19 cellular contexts compared by ENCODE assay signal in the genomic region with DNA sequence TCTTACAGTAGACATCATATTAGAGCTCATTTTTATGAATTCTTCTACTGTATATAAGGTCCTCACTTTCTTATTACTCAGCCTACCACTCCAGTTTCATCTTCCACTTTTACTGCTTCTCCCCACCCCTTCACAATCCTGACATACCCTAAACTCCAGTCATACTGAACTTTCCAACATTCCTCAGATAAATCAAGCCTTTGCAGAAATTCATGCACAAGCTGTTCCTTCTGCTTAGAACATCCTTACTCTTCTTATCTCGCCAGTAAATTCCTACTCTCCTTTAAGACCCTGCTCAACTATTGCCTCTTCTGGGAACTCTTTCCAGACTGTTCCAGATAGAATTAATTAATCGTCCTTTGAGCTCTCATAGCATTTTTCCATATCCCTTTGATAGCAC. TPM values are rescaled to one million over a fixed set of nuclear protein-coding genes. Genes with fewer than 3 reads are reported as not detected.
DNase-seq lines count a peak whose midpoint lies in the region; ATAC-seq, FAIRE-seq and TF ChIP-seq lines count a peak whose summit lies in the region.
"Had no signal": no experiment of that assay in that cellular context is flagged by ENCODE, and none has a peak within 500 bp of the region (broad histone marks: within the 10 kb centered on the region; RNA-seq: fewer than 3 reads in every experiment).

No MANE protein-coding gene starts in this region.

- no peaks in the 10 kb centered on the region for H3K79me2 ChIP-seq in HCT116 (ENCODE audit: insufficient read depth, low read length)
- no peaks in the 10 kb centered on the region for H3K79me2 ChIP-seq in K562 (ENCODE audit: control insufficient read depth, insufficient read depth, low read length)

- H3K9me3 ChIP-seq in HCT116 (ENCODE audit: control insufficient read depth in 1 of 2, insufficient read depth in 1 of 2, low read depth in 1 of 2, low read length in 2 of 2) (no peaks in the 10 kb centered on the region), K562 (replicated peaks; ENCODE audit: control insufficient read depth, insufficient read depth, low read depth, low read length) (no peaks in the 10 kb centered on the region)

- H3K4me1 ChIP-seq in HCT116 (ENCODE audit: control insufficient read depth in 1 of 2, insufficient read depth in 2 of 2, low read length in 2 of 2) = peaks cover 0 to 22% of the 10 kb centered on the region in 2 experiments; a peak in 2 of 4 replicates
- H3K4me1 ChIP-seq in K562 (replicated peaks in 1 of 2; ENCODE audit: control insufficient read depth in 2 of 2, insufficient read depth in 2 of 2, low read length in 2 of 2) = peaks cover 0 to 11% of the 10 kb centered on the region in 2 experiments; a peak in 3 of 5 replicates
- H3K4me1 ChIP-seq: BLaER1 treated with 17β-estradiol and CSF1 and Interleukin-3, amounts not matched to agents 10 nM and 100 nM had no signal

- no peak overlapping the region for H3K27ac ChIP-seq in HCT116 (ENCODE audit: low read depth, low read length)
- no peak overlapping the region for H3K27ac ChIP-seq in K562 (ENCODE audit: extremely low read depth, low read depth, low read length)
- H3K27ac ChIP-seq: BLaER1 treated with 17β-estradiol and CSF1 and Interleukin-3, amounts not matched to agents 10 nM and 100 nM had no signal

- H3K4me1 Mint-ChIP-seq in endothelial cell (ENCODE audit: unreplicated experiment) = peaks cover 8% of the 10 kb centered on the region
- H3K4me1 Mint-ChIP-seq in T-helper 2 cell treated with Interferon-gamma antibody and Interleukin-4, amounts not matched to agents 5 μg/mL and 100 μg/mL, for 36 hours (ENCODE audit: low read depth) = no peaks in the 10 kb centered on the region
- H3K4me1 Mint-ChIP-seq: activated CD4-positive, alpha-beta T cell treated with anti-CD3 and anti-CD28 coated beads, Interleukin-2, amount 10 ng/mL, durations not matched to agents 7 days and 5 days; activated naive CD8-positive, alpha-beta T cell treated with anti-CD3 and anti-CD28 coated beads, Interleukin-2, amount 50 U/mL, for 24 hours had no signal

- TF ChIP-seq POLR2A in HCT116 (IDR thresholded peaks at IDR 0.05; ENCODE audit: borderline replicate concordance, extremely low read depth, insufficient read depth, insufficient read length) (no peak), K562 (conservative IDR thresholded peaks at IDR 0.05) (no peak)

- in situ Hi-C loops in K562 (cut with MboI) = no loop called here

- H3K9me3 Mint-ChIP-seq in endothelial cell (ENCODE audit: unreplicated experiment) = no peaks in the 10 kb centered on the region
- no peaks in the 10 kb centered on the region for H3K9me3 Mint-ChIP-seq in T-helper 2 cell treated with Interferon-gamma antibody and Interleukin-4, amounts not matched to agents 5 μg/mL and 100 μg/mL, for 36 hours
- H3K9me3 Mint-ChIP-seq: activated CD4-positive, alpha-beta T cell treated with anti-CD3 and anti-CD28 coated beads, Interleukin-2, amount 10 ng/mL, durations not matched to agents 7 days and 5 days; activated naive CD8-positive, alpha-beta T cell treated with anti-CD3 and anti-CD28 coated beads, Interleukin-2, amount 50 U/mL, for 24 hours; activated T-cell treated with anti-CD3 and anti-CD28 coated beads, Interleukin-2, amount 50 U/mL, for 24 hours had no signal

- no peaks in the 10 kb centered on the region for H3K9me1 ChIP-seq in K562 (ENCODE audit: control insufficient read depth, insufficient read depth, low read length)

- H3K9ac ChIP-seq in HCT116 (ENCODE audit: low read length) (no peak overlapping the region), K562 (ENCODE audit: insufficient read depth in 1 of 2, low read depth in 2 of 2, low read length in 2 of 2) (no peak overlapping the region)
- H3K9ac ChIP-seq: BLaER1 treated with 17β-estradiol and CSF1 and Interleukin-3, amounts not matched to agents 10 nM and 100 nM had no signal

- DNase-seq in AG04449 (ENCODE audit: low read depth, low spot score) = peak; percentile 60
- no peak for DNase-seq in HCT116 (ENCODE audit: low read depth, low spot score)
- DNase-seq in K562 (ENCODE audit: extremely low read depth in 1 of 4, low spot score in 3 of 4) = no peak
- peak; percentile 53 for DNase-seq in kidney glomerular epithelial cell (lab: John Stamatoyannopoulos, UW)
- DNase-seq in NOMO-1 treated with dmso at 0.1 percent for 144 hours (lab: John Stamatoyannopoulos, UW; ENCODE audit: unreplicated experiment) = no peak
- DNase-seq in hippocampal formation (lab: John Stamatoyannopoulos, UW) = no peak
- DNase-seq in endothelial cell (ENCODE audit: low spot score) = no peak
- no peak for DNase-seq in T-helper 2 cell treated with Interferon-gamma antibody and Interleukin-4, amounts not matched to agents 5 μg/mL and 100 μg/mL, for 36 hours (ENCODE audit: low spot score)
- DNase-seq: activated CD4-positive, alpha-beta T cell treated with anti-CD3 and anti-CD28 coated beads, Interleukin-2, amount 10 ng/mL, durations not matched to agents 7 days and 5 days; activated naive CD8-positive, alpha-beta T cell treated with anti-CD3 and anti-CD28 coated beads, Interleukin-2, amount 50 U/mL, for 24 hours; activated T-cell treated with anti-CD3 and anti-CD28 coated beads, Interleukin-2, amount 50 U/mL, for 24 hours; mesendoderm; NCI-H1930; NCI-H526 treated with DMSO at 0.1 percent for 48 hours; occipital lobe had no signal

- RAD21 ChIA-PET in HCT116 (lab: Charles Lee; ENCODE audit: low non-redundant PET in 1 of 2, low total read pairs in 2 of 2, uncharacterized antibody in 2 of 2, unreplicated experiment in 2 of 2) = no interaction called here

- H3K4me2 ChIP-seq in HCT116 (ENCODE audit: low read length) (peak overlapping the region; percentile 23; the same call in 1 of the 2 replicates), K562 (ENCODE audit: insufficient read depth, low read length) (no peak overlapping the region)
- H3K4me2 ChIP-seq: BLaER1 treated with 17β-estradiol and CSF1 and Interleukin-3, amounts not matched to agents 10 nM and 100 nM had no signal

- no peaks in the 10 kb centered on the region for H4K20me1 ChIP-seq in HCT116 (ENCODE audit: insufficient read depth)
- no peaks in the 10 kb centered on the region for H4K20me1 ChIP-seq in K562 (replicated peaks; ENCODE audit: control insufficient read depth, insufficient read depth, low read length)
- H4K20me1 ChIP-seq: BLaER1 treated with 17β-estradiol and CSF1 and Interleukin-3, amounts not matched to agents 10 nM and 100 nM had no signal

- H3K27me3 ChIP-seq in HCT116 (ENCODE audit: insufficient read depth, low read length) (no peaks in the 10 kb centered on the region), K562 (ENCODE audit: control insufficient read depth in 2 of 2, insufficient read depth in 2 of 2, low read length in 2 of 2) (no peaks in the 10 kb centered on the region)

- no peaks in the 10 kb centered on the region for H3K36me3 ChIP-seq in HCT116 (ENCODE audit: control insufficient read depth in 1 of 2, insufficient read depth in 2 of 2, low read length in 2 of 2)
- H3K36me3 ChIP-seq in K562 (ENCODE audit: control insufficient read depth, insufficient read depth, low read length) = no peaks in the 10 kb centered on the region
- H3K36me3 ChIP-seq: BLaER1 treated with 17β-estradiol and CSF1 and Interleukin-3, amounts not matched to agents 10 nM and 100 nM had no signal

- no peak overlapping the region for H3K4me3 Mint-ChIP-seq in endothelial cell (ENCODE audit: unreplicated experiment)
- no peak overlapping the region for H3K4me3 Mint-ChIP-seq in T-helper 2 cell treated with Interferon-gamma antibody and Interleukin-4, amounts not matched to agents 5 μg/mL and 100 μg/mL, for 36 hours
- H3K4me3 Mint-ChIP-seq: activated CD4-positive, alpha-beta T cell treated with anti-CD3 and anti-CD28 coated beads, Interleukin-2, amount 10 ng/mL, durations not matched to agents 7 days and 5 days; activated naive CD8-positive, alpha-beta T cell treated with anti-CD3 and anti-CD28 coated beads, Interleukin-2, amount 50 U/mL, for 24 hours; activated T-cell treated with anti-CD3 and anti-CD28 coated beads, Interleukin-2, amount 50 U/mL, for 24 hours had no signal

- no peak overlapping the region for H2AFZ ChIP-seq in HCT116 (ENCODE audit: low read depth, low read length, poor library complexity, severe bottlenecking)
- H2AFZ ChIP-seq in K562 (ENCODE audit: low read depth, low read length) = 0 out of 2 replicates have a peak overlapping the region, but pooled peaks have one; percentile 1

- FAIRE-seq in K562 (lab: Jason Lieb, UNC) = no peak
- FAIRE-seq: GM12891 had no signal

- POLR2A ChIA-PET in AG04449 (lab: Yijun Ruan, JAX) (no interaction called here), HCT116 (lab: Charles Lee) (no interaction called here), K562 (lab: Yijun Ruan, JAX) (interaction anchor here (1.1 to 1.2 kb wide), 2 partner anchors 10 to 14 kb away, joined by 4 read pairs; no protein-coding TSS in a partner anchor)

- no peaks in the 10 kb centered on the region for H3K36me3 Mint-ChIP-seq in endothelial cell (ENCODE audit: low read depth, unreplicated experiment)
- H3K36me3 Mint-ChIP-seq in T-helper 2 cell treated with Interferon-gamma antibody and Interleukin-4, amounts not matched to agents 5 μg/mL and 100 μg/mL, for 36 hours (ENCODE audit: low read depth) = no peaks in the 10 kb centered on the region

- WGBS in K562 (ENCODE audit: insufficient coverage, low coverage, missing lambda C conversion rate) = 18% methylated on average over 2 of the region's 2 CpGs

- H3K27ac Mint-ChIP-seq in endothelial cell (ENCODE audit: unreplicated experiment) = no peak overlapping the region
- H3K27ac Mint-ChIP-seq in T-helper 2 cell treated with Interferon-gamma antibody and Interleukin-4, amounts not matched to agents 5 μg/mL and 100 μg/mL, for 36 hours = no peak overlapping the region
- H3K27ac Mint-ChIP-seq: activated CD4-positive, alpha-beta T cell treated with anti-CD3 and anti-CD28 coated beads, Interleukin-2, amount 10 ng/mL, durations not matched to agents 7 days and 5 days; activated naive CD8-positive, alpha-beta T cell treated with anti-CD3 and anti-CD28 coated beads, Interleukin-2, amount 50 U/mL, for 24 hours; activated T-cell treated with anti-CD3 and anti-CD28 coated beads, Interleukin-2, amount 50 U/mL, for 24 hours had no signal

- CTCF ChIA-PET in AG04449 (lab: Yijun Ruan, JAX) (interaction anchor here (0.6 to 6.6 kb wide), 4 partner anchors 11 to 88 kb away, joined by 3 to 33 read pairs (median 4); no protein-coding TSS in a partner anchor), HCT116 (lab: Charles Lee) (no interaction called here), K562 (lab: Yijun Ruan, JAX; ENCODE audit: low intra/inter-chr PET ratio) (interaction anchor here (1.0 kb wide), 1 partner anchor 223 kb away, joined by 3 read pairs; no protein-coding TSS in a partner anchor)

- no peaks in the 10 kb centered on the region for H3K9me2 ChIP-seq in HCT116 (ENCODE audit: insufficient read depth)

- TF ChIP-seq CTCF in AG04449 (IDR thresholded peaks at IDR 0.05; ENCODE audit: insufficient read depth, low read length, missing control alignments) = no peak
- no peak for TF ChIP-seq CTCF in HCT116 (IDR thresholded peaks at IDR 0.05 in 2 of 3, conservative IDR thresholded peaks at IDR 0.05 in 1 of 3; ENCODE audit: borderline replicate concordance in 1 of 3, insufficient read depth in 1 of 3, low read depth in 2 of 3, low read length in 2 of 3)
- TF ChIP-seq CTCF in K562 (IDR thresholded peaks at IDR 0.05 in 2 of 3, conservative IDR thresholded peaks at IDR 0.05 in 1 of 3; ENCODE audit: insufficient read depth in 2 of 3, low read depth in 1 of 3, low read length in 3 of 3) = no peak
- no peak for TF ChIP-seq CTCF in endothelial cell (IDR thresholded peaks at IDR 0.05; ENCODE audit: unreplicated experiment)

- intact Hi-C loops in HCT116 (cut with micrococcal nuclease) = no loop called here
- intact Hi-C loops in K562 (cut with micrococcal nuclease) = no loop called here

- ATAC-seq in HCT116 = no peak
- ATAC-seq in K562 = no peak
- ATAC-seq: activated naive CD8-positive, alpha-beta T cell treated with anti-CD3 and anti-CD28 coated beads, Interleukin-2, amount 50 U/mL, for 24 hours; esophagus mucosa had no signal

- no TSS peak for BruUV-seq in HCT116 (replicated peaks; lab: Mats Ljungman, UMichigan)
- no TSS peak for BruUV-seq in K562 (replicated peaks; lab: Mats Ljungman, UMichigan)

- H3K4me3 ChIP-seq in AG04449 (ENCODE audit: low read depth, low read length) (no peak overlapping the region), HCT116 (replicated peaks in 1 of 2; ENCODE audit: low read depth in 1 of 2, low read length in 2 of 2) (no peak overlapping the region), K562 (no peak overlapping the region)
- H3K4me3 ChIP-seq: BLaER1 treated with 17β-estradiol and CSF1 and Interleukin-3, amounts not matched to agents 10 nM and 100 nM; coronary artery had no signal

- peaks cover 3% of the 10 kb centered on the region for H3K27me3 Mint-ChIP-seq in endothelial cell (ENCODE audit: unreplicated experiment)
- peaks cover 2% of the 10 kb centered on the region for H3K27me3 Mint-ChIP-seq in T-helper 2 cell treated with Interferon-gamma antibody and Interleukin-4, amounts not matched to agents 5 μg/mL and 100 μg/mL, for 36 hours (ENCODE audit: low read depth)
- H3K27me3 Mint-ChIP-seq: activated naive CD8-positive, alpha-beta T cell treated with anti-CD3 and anti-CD28 coated beads, Interleukin-2, amount 50 U/mL, for 24 hours had no signal

- TF ChIP-seq RAD21 in HCT116 (IDR thresholded peaks at IDR 0.05; ENCODE audit: low read depth) = no peak
- TF ChIP-seq RAD21 in K562 (CRISPR knock-in tag; conservative IDR thresholded peaks at IDR 0.05 in 1 of 2, IDR thresholded peaks at IDR 0.05 in 1 of 2) = no peak

- TF ChIP-seq EP300 in K562 (IDR thresholded peaks at IDR 0.05; ENCODE audit: low read length) = no peak

RNA-seq across cellular contexts. Expression of a gene that starts 24.8 kb away (rescaled TPM):
- 0.10 TPM for total RNA-seq in HCT116 (2021; ENCODE audit: unreplicated experiment)
- 0.08 TPM in 1 of 2 replicates, not detected in the other for polyA plus RNA-seq in HCT116 (2012)
- total RNA-seq in K562 (2011; cell fraction: chromatin; rRNA removed; ENCODE audit: low replicate concordance) = 0.16 and 0.26 TPM in 2 replicates
- under 0.01 TPM in 1 of 2 replicates, not detected in the other for total RNA-seq in K562 (2011; cell fraction: nucleolus; rRNA removed)
- 0.15 TPM in 2 replicates for total RNA-seq in K562 (2011; cell fraction: nucleoplasm; rRNA removed)
- total RNA-seq in K562 (2014; rRNA removed) = 0.04 and 0.05 TPM in 2 replicates
- 0.10 and 0.11 TPM in 2 replicates for total RNA-seq in K562 (2014; rRNA removed; fragmentation: Illumina TruSeq; extraction: Trizol)
- 0.04 TPM in 1 of 2 replicates, not detected in the other for total RNA-seq in K562 (2015; rRNA removed; fragmentation: Illumina TruSeq; extraction: Trizol)
- 0.16 and 0.31 TPM in 2 replicates for total RNA-seq in K562 (2021)
- polyA plus RNA-seq in K562 (2011; rRNA removed) = 0.03 and 0.35 TPM in 2 replicates
- polyA plus RNA-seq in K562 (2011; cell fraction: cytosol; rRNA removed) = 0.06 and 0.52 TPM in 2 replicates
- 0.10 and 1.2 TPM in 2 replicates for polyA plus RNA-seq in K562 (2011; cell fraction: nucleus; rRNA removed)
- 0.08 and 0.17 TPM in 2 replicates for polyA plus RNA-seq in K562 (2012)
- polyA plus RNA-seq in K562 (2014; fragmentation: Illumina TruSeq; extraction: Trizol) = 0.18 and 0.22 TPM in 2 replicates
- under 1 TPM in 1 of 2 experiments, not detected in 1; 0.06 TPM for polyA plus RNA-seq in K562 (2014; fragmentation: Nextera tagmentation; extraction: Ambion mirVana)
- polyA plus RNA-seq in K562 (2014; rRNA removed) = 0.11 and 0.21 TPM in 2 replicates
- polyA minus RNA-seq in K562 (2011; rRNA and poly(A)+ RNA removed) = 0.25 TPM in 1 of 2 replicates, not detected in the other
- polyA minus RNA-seq in K562 (2011; cell fraction: cytosol; rRNA and poly(A)+ RNA removed) = 0.38 TPM in 1 of 2 replicates, not detected in the other
- 0.13 TPM in 1 of 2 replicates, not detected in the other for polyA minus RNA-seq in K562 (2011; cell fraction: nucleus; rRNA and poly(A)+ RNA removed)
- total RNA-seq in endothelial cell (ENCODE audit: unreplicated experiment) = not detected
- total RNA-seq: activated CD4-positive, alpha-beta T cell treated with anti-CD3 and anti-CD28 coated beads, Interleukin-2, amount 10 ng/mL, durations not matched to agents 7 days and 5 days; esophagus mucosa had no signal

Comparison
In these comparisons a context has a peak if more than half of its experiments do, and no peak if none do; other contexts are left out.
1. DNase-seq: peak in AG04449 (single experiment) and kidney glomerular epithelial cell (single experiment); none in HCT116 (single experiment), K562 (0 of 4), NOMO-1 treated with dmso at 0.1 percent for 144 hours (single experiment), hippocampal formation (0 of 2), endothelial cell (single experiment) and T-helper 2 cell treated with Interferon-gamma antibody and Interleukin-4, amounts not matched to agents 5 μg/mL and 100 μg/mL, for 36 hours (single experiment).